Comparison of ENCODE assay signal across 16 cellular contexts in genomic region chr12:116293687-116294463, GRCh38.
"Had no signal": no experiment of that assay in that cellular context is flagged by ENCODE, and none has a peak within 500 bp of the region (broad histone marks: within the 10 kb centered on the region; RNA-seq: fewer than 3 reads in every experiment).

No MANE protein-coding gene starts in this region.

- H3K4me1 Mint-ChIP-seq: central memory CD8-positive, alpha-beta T cell; stimulated activated effector memory CD8-positive, alpha-beta T cell treated with anti-CD3 and anti-CD28 coated beads, Interleukin-12 subunit alpha, Interleukin-12 subunit beta, amount 100 ng/mL, for 72 hours had no signal

- H3K4me3 ChIP-seq: adrenal gland, right atrium auricular region, skin epidermis, tibial nerve had no signal

- H3K36me3 Mint-ChIP-seq: stimulated activated effector memory CD8-positive, alpha-beta T cell treated with anti-CD3 and anti-CD28 coated beads, Interleukin-12 subunit alpha, Interleukin-12 subunit beta, amount 100 ng/mL, for 72 hours; WTC11 had no signal

- H3K27me3 ChIP-seq: adrenal gland, right atrium auricular region, tibial nerve had no signal

- H3K27ac Mint-ChIP-seq: effector memory CD8-positive, alpha-beta T cell; memory B cell; stimulated activated effector memory CD8-positive, alpha-beta T cell treated with anti-CD3 and anti-CD28 coated beads, Interleukin-12 subunit alpha, Interleukin-12 subunit beta, amount 100 ng/mL, for 72 hours; T-helper 1 cell treated with Interleukin-12 subunit alpha and Interleukin-12 subunit beta and Interleukin-4 antibody, amounts not matched to agents 30 μg/mL and 1 μg/mL, for 36 hours; WTC11 had no signal

- H3K4me3 Mint-ChIP-seq: central memory CD8-positive, alpha-beta T cell; effector memory CD8-positive, alpha-beta T cell; memory B cell; stimulated activated effector memory CD8-positive, alpha-beta T cell treated with anti-CD3 and anti-CD28 coated beads, Interleukin-12 subunit alpha, Interleukin-12 subunit beta, amount 100 ng/mL, for 72 hours; T-helper 1 cell treated with Interleukin-12 subunit alpha and Interleukin-12 subunit beta and Interleukin-4 antibody, amounts not matched to agents 30 μg/mL and 1 μg/mL, for 36 hours; WTC11 had no signal

- H3K27ac ChIP-seq: adrenal gland, foreskin keratinocyte, right atrium auricular region, skin epidermis had no signal

- H3K9me3 ChIP-seq: adrenal gland, right atrium auricular region, tibial nerve had no signal

- ATAC-seq: effector memory CD8-positive, alpha-beta T cell; foreskin keratinocyte; left cardiac atrium; stimulated activated effector memory CD8-positive, alpha-beta T cell treated with anti-CD3 and anti-CD28 coated beads, Interleukin-12 subunit alpha, Interleukin-12 subunit beta, amount 100 ng/mL, for 72 hours; WTC11 had no signal

- H3K9me3 Mint-ChIP-seq: central memory CD8-positive, alpha-beta T cell; effector memory CD8-positive, alpha-beta T cell; T-helper 1 cell treated with Interleukin-12 subunit alpha and Interleukin-12 subunit beta and Interleukin-4 antibody, amounts not matched to agents 30 μg/mL and 1 μg/mL, for 36 hours had no signal

- H3K36me3 ChIP-seq: adrenal gland, right atrium auricular region, tibial nerve had no signal

- DNase-seq: activated CD4-positive, alpha-beta T cell treated with anti-CD3 and anti-CD28 coated beads, Interleukin-2, amount 50 U/mL, for 1 hour; activated naive CD4-positive, alpha-beta T cell treated with anti-CD3 and anti-CD28 coated beads, Interleukin-2, amount 50 U/mL, for 16 hours; activated T-cell treated with anti-CD3 and anti-CD28 coated beads, Interleukin-2, amount 50 U/mL, for 1 hour; adrenal gland; effector memory CD8-positive, alpha-beta T cell; foreskin keratinocyte; left cardiac atrium; posterior cingulate gyrus had no signal

- H3K4me1 ChIP-seq: adrenal gland, foreskin keratinocyte had no signal
